ENCODE assay signal across 19 cellular contexts in genomic region chr6:134813146-134813545, GRCh38.
"Had no signal": no experiment of that assay in that cellular context is flagged by ENCODE, and none has a peak within 500 bp of the region (broad histone marks: within the 10 kb centered on the region; RNA-seq: fewer than 3 reads in every experiment).

No MANE protein-coding gene starts in this region.

- H3K9me3 ChIP-seq: tibial artery had no signal

- H3K4me1 ChIP-seq: foreskin keratinocyte, tibial artery had no signal

- H3K36me3 ChIP-seq: brain microvascular endothelial cell, tibial artery, WERI-Rb-1 had no signal

- H3K27me3 ChIP-seq: brain microvascular endothelial cell, foreskin keratinocyte, tibial artery had no signal

- H3K4me3 ChIP-seq: coronary artery, skin epidermis, tibial artery had no signal

- DNase-seq: activated CD4-positive, alpha-beta T cell treated with anti-CD3 and anti-CD28 coated beads, Interleukin-2, amount 50 U/mL, for 4 hours; activated effector memory CD4-positive, alpha-beta T cell treated with anti-CD3 and anti-CD28 coated beads, Interleukin-2, amount 50 U/mL, for 16 hours; activated T-cell treated with anti-CD3 and anti-CD28 coated beads, Interleukin-2, amount 50 U/mL, for 72 hours; amniotic stem cell; brain microvascular endothelial cell; central memory CD4-positive, alpha-beta T cell; foreskin keratinocyte; hypothalamus; kidney; posterior cingulate gyrus; retina; stimulated activated naive CD8-positive, alpha-beta T cell treated with anti-CD3 and anti-CD28 coated beads, Interleukin-15, Interleukin-2, amounts not matched to agents 100 U/mL and 50 U/mL, for 24 hours; substantia nigra; SW 1271; T-helper 2 cell; tibial artery; WERI-Rb-1 had no signal

- H3K27ac ChIP-seq: brain microvascular endothelial cell, coronary artery, foreskin keratinocyte, skin epidermis, tibial artery, WERI-Rb-1 had no signal
